ENCODE assay signal across 15 cellular contexts in the genomic region with DNA sequence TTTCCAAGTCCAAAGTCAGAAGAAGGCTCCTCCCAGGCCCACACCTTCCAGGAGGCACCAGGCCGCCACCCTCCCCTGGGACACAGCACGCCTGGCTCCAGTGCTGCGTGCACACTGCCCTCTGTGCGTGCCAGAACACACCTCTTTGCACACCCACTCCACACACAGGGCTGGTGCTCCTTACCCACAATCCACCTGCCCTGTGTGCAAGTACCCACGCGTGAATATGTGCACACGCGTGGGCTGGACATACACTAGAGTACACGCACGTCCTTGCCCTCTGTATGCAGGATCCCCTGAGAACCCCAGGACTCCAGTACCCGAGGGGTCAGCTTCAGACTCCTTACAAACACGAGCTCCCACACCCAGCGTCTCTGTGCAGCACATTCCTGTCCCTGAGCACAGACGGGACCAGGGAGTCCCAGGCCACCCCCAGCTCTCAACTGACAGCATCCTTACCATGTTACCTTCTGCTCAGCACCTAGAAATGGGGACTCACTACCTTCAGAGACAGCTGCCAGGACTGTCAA. TPM values are rescaled to one million over a fixed set of nuclear protein-coding genes. Genes with fewer than 3 reads are reported as not detected.
A peak's percentile ranks its signal among the peaks of the same experiment; 100 is the strongest.
DNase-seq lines count a peak whose midpoint lies in the region; ATAC-seq and TF ChIP-seq lines count a peak whose summit lies in the region.
"Had no signal": no experiment of that assay in that cellular context is flagged by ENCODE, and none has a peak within 500 bp of the region (broad histone marks: within the 10 kb centered on the region; RNA-seq: fewer than 3 reads in every experiment).

No MANE protein-coding gene starts in this region.

- H3K27ac ChIP-seq in breast epithelium: no peak overlapping the region
- H3K27ac ChIP-seq: SJSA1 had no signal

- no peak overlapping the region for H3K4me3 ChIP-seq in breast epithelium
- H3K4me3 ChIP-seq: SJSA1, tibial artery had no signal

- H3K4me1 Mint-ChIP-seq in activated T-cell treated with anti-CD3 and anti-CD28 coated beads, Interleukin-2, amount 50 U/mL, for 72 hours (ENCODE audit: low read depth): peaks cover 8% of the 10 kb centered on the region
- H3K4me1 Mint-ChIP-seq in central memory CD8-positive, alpha-beta T cell: peaks cover 41% of the 10 kb centered on the region
- H3K4me1 Mint-ChIP-seq in natural killer cell (peaks cover 10 to 46% of the 10 kb centered on the region in 2 donors), type B pancreatic cell (ENCODE audit: unreplicated experiment) (peaks cover 5% of the 10 kb centered on the region)

- no peaks in the 10 kb centered on the region for H3K27me3 Mint-ChIP-seq in activated T-cell treated with anti-CD3 and anti-CD28 coated beads, Interleukin-2, amount 50 U/mL, for 72 hours (ENCODE audit: low read depth)
- no peaks in the 10 kb centered on the region for H3K27me3 Mint-ChIP-seq in central memory CD8-positive, alpha-beta T cell
- H3K27me3 Mint-ChIP-seq in natural killer cell (ENCODE audit: low read depth in 2 of 2): peaks cover 0 to 13% of the 10 kb centered on the region in 2 donors
- peaks cover 19% of the 10 kb centered on the region for H3K27me3 Mint-ChIP-seq in type B pancreatic cell

- no peak overlapping the region for H3K27ac Mint-ChIP-seq in activated T-cell treated with anti-CD3 and anti-CD28 coated beads, Interleukin-2, amount 50 U/mL, for 72 hours
- H3K27ac Mint-ChIP-seq in central memory CD8-positive, alpha-beta T cell (ENCODE audit: low read depth): peak overlapping the region; percentile 92
- H3K27ac Mint-ChIP-seq in natural killer cell (peak overlapping the region; percentile 70 to 89), type B pancreatic cell (peak overlapping the region; percentile 84)

- intact Hi-C loops in natural killer cell (cut with micrococcal nuclease): no loop called here
- intact Hi-C loops in breast epithelium (cut with DNase I; ENCODE audit: low total_unique reads): no loop called here

- H3K27me3 ChIP-seq in breast epithelium: peaks cover 0 to 13% of the 10 kb centered on the region in 2 donors
- H3K27me3 ChIP-seq: tibial artery had no signal

- peaks cover 0 to 6% of the 10 kb centered on the region in 2 donors for H3K4me1 ChIP-seq in breast epithelium

- TF ChIP-seq CTCF in natural killer cell (IDR thresholded peaks at IDR 0.05) (no peak), type B pancreatic cell (conservative IDR thresholded peaks at IDR 0.05) (no peak), breast epithelium (IDR thresholded peaks at IDR 0.05) (no peak)

- no peaks in the 10 kb centered on the region for H3K9me3 ChIP-seq in breast epithelium
- H3K9me3 ChIP-seq: SJSA1, tibial artery had no signal

- H3K4me3 Mint-ChIP-seq in activated T-cell treated with anti-CD3 and anti-CD28 coated beads, Interleukin-2, amount 50 U/mL, for 72 hours: no peak overlapping the region
- peak overlapping the region; percentile 61 for H3K4me3 Mint-ChIP-seq in central memory CD8-positive, alpha-beta T cell
- H3K4me3 Mint-ChIP-seq in natural killer cell (peak overlapping the region; percentile 47), type B pancreatic cell (peak overlapping the region; percentile 76)

- H3K36me3 Mint-ChIP-seq in activated T-cell treated with anti-CD3 and anti-CD28 coated beads, Interleukin-2, amount 50 U/mL, for 72 hours (ENCODE audit: insufficient read depth in 2 of 2): no peaks in the 10 kb centered on the region
- peaks cover 60% of the 10 kb centered on the region for H3K36me3 Mint-ChIP-seq in central memory CD8-positive, alpha-beta T cell (ENCODE audit: insufficient read depth)
- H3K36me3 Mint-ChIP-seq in natural killer cell: no peaks in the 10 kb centered on the region
- H3K36me3 Mint-ChIP-seq in type B pancreatic cell: no peaks in the 10 kb centered on the region

- no peak for ATAC-seq in activated T-cell treated with anti-CD3 and anti-CD28 coated beads, Interleukin-2, amount 50 U/mL, for 72 hours (replicated peaks in 1 of 2)
- ATAC-seq in central memory CD8-positive, alpha-beta T cell (replicated peaks; ENCODE audit: extremely low read depth, poor library complexity, severe bottlenecking): no peak
- ATAC-seq in natural killer cell (no peak), HG03457 (IDR thresholded peaks at IDR 0.05; ENCODE audit: unreplicated experiment) (no peak), GM19324 (IDR thresholded peaks at IDR 0.05; ENCODE audit: low FRiP score, unreplicated experiment) (no peak)

- no peak for TF ChIP-seq POLR2A in breast epithelium (IDR thresholded peaks at IDR 0.05)

- H3K36me3 ChIP-seq in breast epithelium: no peaks in the 10 kb centered on the region
- H3K36me3 ChIP-seq: SJSA1 had no signal

- DNase-seq in activated T-cell treated with anti-CD3 and anti-CD28 coated beads, Interleukin-2, amount 50 U/mL, for 1 hour: peak; percentile 21
- DNase-seq in activated T-cell treated with anti-CD3 and anti-CD28 coated beads, Interleukin-2, amount 50 U/mL, for 72 hours: no peak
- no peak for DNase-seq in central memory CD8-positive, alpha-beta T cell (ENCODE audit: low spot score in 2 of 2)
- DNase-seq in natural killer cell (no peak), type B pancreatic cell (ENCODE audit: extremely low spot score, unreplicated experiment) (no peak), breast epithelium (ENCODE audit: low spot score in 2 of 2) (no peak)
- DNase-seq: activated naive CD4-positive, alpha-beta T cell; NCI-H2227 treated with DMSO at 0.1 percent for 48 hours; tibial artery had no signal

- no peaks in the 10 kb centered on the region for H3K9me3 Mint-ChIP-seq in activated T-cell treated with anti-CD3 and anti-CD28 coated beads, Interleukin-2, amount 50 U/mL, for 72 hours
- no peaks in the 10 kb centered on the region for H3K9me3 Mint-ChIP-seq in central memory CD8-positive, alpha-beta T cell
- no peaks in the 10 kb centered on the region for H3K9me3 Mint-ChIP-seq in natural killer cell
- no peaks in the 10 kb centered on the region for H3K9me3 Mint-ChIP-seq in type B pancreatic cell

RNA-seq across cellular contexts. Expression of a gene that starts 2.8 kb away (rescaled TPM):
- total RNA-seq in activated T-cell treated with anti-CD3 and anti-CD28 coated beads, Interleukin-2, amount 50 U/mL, for 72 hours: 1 to 10 TPM; 2.8 to 5.1 TPM
- total RNA-seq in natural killer cell (10 to 100 TPM; 24.1 to 47.3 (median 38.4) TPM), type B pancreatic cell (ENCODE audit: low replicate concordance) (8.4 and 16.1 TPM in 2 replicates), breast epithelium (1 to 10 TPM in 2 of 3 donors, under 1 TPM in 1; 0.80 to 2.9 (median 1.6) TPM)

RNA-seq across cellular contexts. Expression of a gene that starts 15.8 kb away (rescaled TPM):
- total RNA-seq in activated T-cell treated with anti-CD3 and anti-CD28 coated beads, Interleukin-2, amount 50 U/mL, for 72 hours: not detected
- not detected for total RNA-seq in natural killer cell
- total RNA-seq in type B pancreatic cell (ENCODE audit: low replicate concordance): not detected in 2 replicates
- total RNA-seq in breast epithelium: not detected
- total RNA-seq: A673, frontal cortex, mononuclear cell, SJSA1 had no signal

RNA-seq across cellular contexts. Expression of a gene that starts 28.8 kb away (rescaled TPM):
- not detected for total RNA-seq in activated T-cell treated with anti-CD3 and anti-CD28 coated beads, Interleukin-2, amount 50 U/mL, for 72 hours
- total RNA-seq in natural killer cell (not detected), type B pancreatic cell (ENCODE audit: low replicate concordance) (not detected in 2 replicates), breast epithelium (not detected)
- total RNA-seq: A673, frontal cortex, mononuclear cell, SJSA1 had no signal

RNA-seq across cellular contexts. Expression of a gene that starts 38.9 kb away (rescaled TPM):
- not detected for total RNA-seq in activated T-cell treated with anti-CD3 and anti-CD28 coated beads, Interleukin-2, amount 50 U/mL, for 72 hours
- total RNA-seq in natural killer cell: not detected
- not detected in 2 replicates for total RNA-seq in type B pancreatic cell (ENCODE audit: low replicate concordance)
- total RNA-seq in breast epithelium: not detected
- total RNA-seq: A673, frontal cortex, mononuclear cell, SJSA1 had no signal

RNA-seq across cellular contexts. Expression of a gene that starts 52.6 kb away (rescaled TPM):
- total RNA-seq in activated T-cell treated with anti-CD3 and anti-CD28 coated beads, Interleukin-2, amount 50 U/mL, for 72 hours: not detected
- total RNA-seq in natural killer cell (not detected), type B pancreatic cell (ENCODE audit: low replicate concordance) (not detected in 2 replicates), breast epithelium (not detected)
- total RNA-seq: A673, frontal cortex, mononuclear cell, SJSA1 had no signal

Comparison
In these comparisons a context has a peak if more than half of its experiments do, and no peak if none do; other contexts are left out.
1. H3K4me3 Mint-ChIP-seq: peak in central memory CD8-positive, alpha-beta T cell (single experiment), natural killer cell (single experiment) and type B pancreatic cell (single experiment); none in activated T-cell treated with anti-CD3 and anti-CD28 coated beads, Interleukin-2, amount 50 U/mL, for 72 hours (0 of 2).